In the genomic region with DNA sequence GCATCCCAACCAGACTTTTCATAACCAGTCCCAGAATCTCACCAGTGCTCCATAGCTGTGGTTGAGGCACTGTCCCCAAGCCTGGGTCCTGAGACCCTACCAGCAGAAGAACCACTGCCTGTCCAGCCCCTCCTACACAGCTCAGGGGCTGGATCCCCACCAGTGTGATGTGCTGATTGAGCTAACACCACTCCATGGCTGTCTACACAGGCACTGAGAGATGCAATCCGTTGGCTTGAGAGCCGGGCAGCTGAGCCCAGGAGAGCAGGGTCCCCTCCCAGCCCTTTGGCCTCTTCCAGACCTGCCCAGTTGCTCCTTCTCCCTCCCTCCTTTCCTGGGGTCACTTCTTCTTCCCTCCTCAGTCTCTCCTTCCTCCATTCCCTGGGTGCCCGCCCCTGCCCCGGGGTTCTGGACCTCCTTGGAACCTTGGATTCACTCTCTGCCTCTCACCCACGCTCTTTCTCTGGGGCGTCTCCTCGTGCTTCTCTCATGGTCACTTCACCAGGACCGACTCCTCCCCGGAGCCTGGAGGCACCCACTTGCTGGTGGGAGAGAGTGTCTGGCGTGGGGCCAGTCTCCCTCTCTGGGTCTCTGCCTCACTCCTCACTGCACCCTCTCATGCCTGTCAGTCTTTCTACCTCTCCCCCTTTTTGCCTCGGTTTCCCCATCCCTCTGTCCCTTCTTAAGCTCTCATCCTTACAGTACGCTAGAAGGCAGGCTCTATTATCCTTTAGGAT, we compare ENCODE assay signal across 6 cellular contexts. TPM values are rescaled to one million over a fixed set of nuclear protein-coding genes. Genes with fewer than 3 reads are reported as not detected.
DNase-seq lines count a peak whose midpoint lies in the region; ATAC-seq, FAIRE-seq and TF ChIP-seq lines count a peak whose summit lies in the region.

No MANE protein-coding gene starts in this region.

- no peaks in the 10 kb centered on the region for H3K27me3 Mint-ChIP-seq in activated naive CD8-positive, alpha-beta T cell treated with anti-CD3 and anti-CD28 coated beads, Interleukin-2, amount 10 ng/mL, durations not matched to agents 7 days and 5 days

- H3K9me3 Mint-ChIP-seq in activated naive CD8-positive, alpha-beta T cell treated with anti-CD3 and anti-CD28 coated beads, Interleukin-2, amount 10 ng/mL, durations not matched to agents 7 days and 5 days = no peaks in the 10 kb centered on the region

- peak; percentile 13 for DNase-seq in GM12892 (ENCODE audit: insufficient read length)
- DNase-seq in activated naive CD8-positive, alpha-beta T cell treated with anti-CD3 and anti-CD28 coated beads, Interleukin-2, amount 10 ng/mL, durations not matched to agents 7 days and 5 days = peak; percentile 50
- DNase-seq in midbrain (lab: John Stamatoyannopoulos, UW) = peak; percentile 21
- no peak for DNase-seq in middle frontal gyrus (ENCODE audit: extremely low spot score, low spot score)
- DNase-seq in stimulated activated CD4-positive, alpha-beta T cell treated with anti-CD3 and anti-CD28 coated beads, Interleukin-12 subunit alpha, Interleukin-12 subunit beta, amount 100 ng/mL, for 4 hours = no peak

- no peak for TF ChIP-seq POLR2A in GM12892 (IDR thresholded peaks at IDR 0.05; ENCODE audit: low read depth, low read length)

- ATAC-seq in activated naive CD8-positive, alpha-beta T cell treated with anti-CD3 and anti-CD28 coated beads, Interleukin-2, amount 10 ng/mL, durations not matched to agents 7 days and 5 days (ENCODE audit: low read depth) = peak; percentile 15
- ATAC-seq in HG02610 (IDR thresholded peaks at IDR 0.05; ENCODE audit: unreplicated experiment) = no peak

- POLR2A ChIA-PET in activated naive CD8-positive, alpha-beta T cell treated with anti-CD3 and anti-CD28 coated beads, Interleukin-2, amount 10 ng/mL, durations not matched to agents 7 days and 5 days (lab: Charles Lee) = interaction anchor here (1.0 to 3.7 kb wide), 18 partner anchors 13 to 262 kb away, joined by 3 to 28 read pairs (median 4); partner anchors contain the start of genes FRMD8, MALAT1, NEAT1 and PCNX3

- H3K27ac Mint-ChIP-seq in activated naive CD8-positive, alpha-beta T cell treated with anti-CD3 and anti-CD28 coated beads, Interleukin-2, amount 10 ng/mL, durations not matched to agents 7 days and 5 days = peak overlapping the region; percentile 93

- peak overlapping the region; percentile 80 for H3K4me3 Mint-ChIP-seq in activated naive CD8-positive, alpha-beta T cell treated with anti-CD3 and anti-CD28 coated beads, Interleukin-2, amount 10 ng/mL, durations not matched to agents 7 days and 5 days

- peaks cover 39% of the 10 kb centered on the region for H3K4me1 Mint-ChIP-seq in activated naive CD8-positive, alpha-beta T cell treated with anti-CD3 and anti-CD28 coated beads, Interleukin-2, amount 10 ng/mL, durations not matched to agents 7 days and 5 days

- H3K36me3 Mint-ChIP-seq in activated naive CD8-positive, alpha-beta T cell treated with anti-CD3 and anti-CD28 coated beads, Interleukin-2, amount 10 ng/mL, durations not matched to agents 7 days and 5 days = peaks cover 8% of the 10 kb centered on the region

- peak; percentile 76 for FAIRE-seq in GM12892 (lab: Jason Lieb, UNC)

RNA-seq across cellular contexts. Expression of gene SCYL1, which starts 0.7 kb away (rescaled TPM):
- polyA plus RNA-seq in GM12892 (2012; ENCODE audit: missing spikeins) = 24.6 TPM
- 10 to 100 TPM; 74.2 to 74.9 TPM for total RNA-seq in activated naive CD8-positive, alpha-beta T cell treated with anti-CD3 and anti-CD28 coated beads, Interleukin-2, amount 10 ng/mL, durations not matched to agents 7 days and 5 days

RNA-seq across cellular contexts. Expression of gene MALAT1, which starts 25.3 kb away (rescaled TPM):
- 5,443 TPM for polyA plus RNA-seq in GM12892 (2012; ENCODE audit: missing spikeins)
- over 10,000 TPM; 13,719 to 14,448 TPM for total RNA-seq in activated naive CD8-positive, alpha-beta T cell treated with anti-CD3 and anti-CD28 coated beads, Interleukin-2, amount 10 ng/mL, durations not matched to agents 7 days and 5 days

RNA-seq across cellular contexts. Expression of gene LTBP3, which starts 34.0 kb away (rescaled TPM):
- polyA plus RNA-seq in GM12892 (2012; ENCODE audit: missing spikeins) = 3.7 TPM
- 100 to 1,000 TPM; 116 to 119 TPM for total RNA-seq in activated naive CD8-positive, alpha-beta T cell treated with anti-CD3 and anti-CD28 coated beads, Interleukin-2, amount 10 ng/mL, durations not matched to agents 7 days and 5 days

RNA-seq across cellular contexts. Expression of gene ZNRD2, which starts 46.1 kb away (rescaled TPM):
- polyA plus RNA-seq in GM12892 (2012; ENCODE audit: missing spikeins) = 27.5 TPM
- 10 to 100 TPM; 27.2 to 30.0 TPM for total RNA-seq in activated naive CD8-positive, alpha-beta T cell treated with anti-CD3 and anti-CD28 coated beads, Interleukin-2, amount 10 ng/mL, durations not matched to agents 7 days and 5 days

RNA-seq across cellular contexts. Expression of gene FAM89B, which starts 48.2 kb away (rescaled TPM):
- polyA plus RNA-seq in GM12892 (2012; ENCODE audit: missing spikeins) = 11.8 TPM
- total RNA-seq in activated naive CD8-positive, alpha-beta T cell treated with anti-CD3 and anti-CD28 coated beads, Interleukin-2, amount 10 ng/mL, durations not matched to agents 7 days and 5 days = 10 to 100 TPM; 40.9 to 44.1 TPM

Comparison
In these comparisons a context has a peak if more than half of its experiments do, and no peak if none do; other contexts are left out.
1. DNase-seq: peak in GM12892 (single experiment), activated naive CD8-positive, alpha-beta T cell treated with anti-CD3 and anti-CD28 coated beads, Interleukin-2, amount 10 ng/mL, durations not matched to agents 7 days and 5 days (single experiment) and midbrain (single experiment); none in middle frontal gyrus (single experiment) and stimulated activated CD4-positive, alpha-beta T cell treated with anti-CD3 and anti-CD28 coated beads, Interleukin-12 subunit alpha, Interleukin-12 subunit beta, amount 100 ng/mL, for 4 hours (single experiment).